ENCODE assay signal across 8 cellular contexts in genomic region chr2:37623971-37624897, GRCh38. TPM values are rescaled to one million over a fixed set of nuclear protein-coding genes. Genes with fewer than 3 reads are reported as not detected.
DNase-seq lines count a peak whose midpoint lies in the region; ATAC-seq and TF ChIP-seq lines count a peak whose summit lies in the region.

No MANE protein-coding gene starts in this region.

- H3K27ac Mint-ChIP-seq in memory B cell: peak overlapping the region; percentile 86

- H3K4me1 ChIP-seq in RWPE2 (ENCODE audit: insufficient read depth, poor library complexity, severe bottlenecking): peaks cover 22% of the 10 kb centered on the region

- TF ChIP-seq CTCF in RWPE2 (IDR thresholded peaks at IDR 0.05; ENCODE audit: poor library complexity, severe bottlenecking): no peak

- ATAC-seq in activated T-cell treated with anti-CD3 and anti-CD28 coated beads, Interleukin-2, amount 50 U/mL, for 4 hours: peak; percentile 84 to 85
- ATAC-seq in HG02759 (IDR thresholded peaks at IDR 0.05; ENCODE audit: unreplicated experiment): peak; percentile 81
- ATAC-seq in RWPE2 (ENCODE audit: low read depth): peak; percentile 82
- ATAC-seq in memory B cell (ENCODE audit: low read depth): peak; percentile 67

- DNase-seq in activated T-cell treated with anti-CD3 and anti-CD28 coated beads, Interleukin-2, amount 50 U/mL, for 4 hours: no peak
- no peak for DNase-seq in activated T-cell treated with anti-CD3 and anti-CD28 coated beads, Interleukin-2, amount 50 U/mL, for 1 hour
- no peak for DNase-seq in RWPE2 (ENCODE audit: low spot score)
- DNase-seq in memory B cell (ENCODE audit: low spot score in 2 of 2): no peak
- DNase-seq in amniotic stem cell (lab: John Stamatoyannopoulos, UW): no peak
- no peak for DNase-seq in D341Med (ENCODE audit: low spot score)
- no peak for DNase-seq in activated effector memory CD4-positive, alpha-beta T cell treated with Interleukin-2 at 50 U/mL for 16 hours

- H3K36me3 ChIP-seq in RWPE2 (ENCODE audit: low read depth): no peaks in the 10 kb centered on the region

- peak overlapping the region; percentile 68 for H3K4me3 Mint-ChIP-seq in activated T-cell treated with anti-CD3 and anti-CD28 coated beads, Interleukin-2, amount 50 U/mL, for 4 hours
- peak overlapping the region; percentile 49 for H3K4me3 Mint-ChIP-seq in memory B cell

- H3K9me3 ChIP-seq in RWPE2 (ENCODE audit: severe bottlenecking): no peaks in the 10 kb centered on the region

- no peaks in the 10 kb centered on the region for H3K9me3 Mint-ChIP-seq in activated T-cell treated with anti-CD3 and anti-CD28 coated beads, Interleukin-2, amount 50 U/mL, for 4 hours
- no peaks in the 10 kb centered on the region for H3K9me3 Mint-ChIP-seq in memory B cell

- no peaks in the 10 kb centered on the region for H3K27me3 Mint-ChIP-seq in activated T-cell treated with anti-CD3 and anti-CD28 coated beads, Interleukin-2, amount 50 U/mL, for 4 hours (ENCODE audit: low read depth)
- no peaks in the 10 kb centered on the region for H3K27me3 Mint-ChIP-seq in memory B cell

- H3K4me1 Mint-ChIP-seq in activated T-cell treated with anti-CD3 and anti-CD28 coated beads, Interleukin-2, amount 50 U/mL, for 4 hours (ENCODE audit: low read depth): peaks cover 85% of the 10 kb centered on the region
- peaks cover 61% of the 10 kb centered on the region for H3K4me1 Mint-ChIP-seq in memory B cell

- peak overlapping the region; percentile 80 for H3K27ac ChIP-seq in RWPE2 (ENCODE audit: poor library complexity, severe bottlenecking)

- H3K4me3 ChIP-seq in RWPE2 (ENCODE audit: severe bottlenecking): no peak overlapping the region

- no peaks in the 10 kb centered on the region for H3K27me3 ChIP-seq in RWPE2 (ENCODE audit: insufficient read depth, poor library complexity, severe bottlenecking)

- peaks cover 3% of the 10 kb centered on the region for H3K36me3 Mint-ChIP-seq in activated T-cell treated with anti-CD3 and anti-CD28 coated beads, Interleukin-2, amount 50 U/mL, for 4 hours (ENCODE audit: insufficient read depth)
- peaks cover 2% of the 10 kb centered on the region for H3K36me3 Mint-ChIP-seq in memory B cell

RNA-seq across cellular contexts. Expression of gene CDC42EP3, which starts 47.2 kb away (rescaled TPM):
- total RNA-seq in activated T-cell treated with anti-CD3 and anti-CD28 coated beads, Interleukin-2, amount 50 U/mL, for 4 hours: 10 to 100 TPM; 31.6 to 58.1 (median 39.4) TPM
